Comparison of ENCODE assay signal across 8 cellular contexts in genomic region chr5:115545065-115545882, GRCh38. TPM values are rescaled to one million over a fixed set of nuclear protein-coding genes. Genes with fewer than 3 reads are reported as not detected.
A peak's percentile ranks its signal among the peaks of the same experiment; 100 is the strongest.
DNase-seq lines count a peak whose midpoint lies in the region; ATAC-seq and TF ChIP-seq lines count a peak whose summit lies in the region.

No MANE protein-coding gene starts in this region.

- H3K9me3 ChIP-seq in iPS-20b (ENCODE audit: insufficient read depth, low read depth, low read length) (peaks cover 13% of the 10 kb centered on the region), thyroid gland (no peaks in the 10 kb centered on the region)

- H3K4me3 ChIP-seq in iPS-20b (ENCODE audit: low read length) (peak overlapping the region; percentile 64; the same call in 1 of the 2 replicates), thyroid gland (replicated peaks in 1 of 3) (peak overlapping the region in 1 of 3 donors; percentile 6)

- H3K4me1 ChIP-seq in iPS-20b (ENCODE audit: insufficient read depth, low read length): peaks cover 20% of the 10 kb centered on the region
- H3K4me1 ChIP-seq in thyroid gland: peaks cover 14 to 15% of the 10 kb centered on the region in 2 donors

- H3K27me3 Mint-ChIP-seq in stimulated activated naive CD8-positive, alpha-beta T cell treated with anti-CD3 and anti-CD28 coated beads, Interleukin-15, Interleukin-2, amounts not matched to agents 100 ng/mL and 50 ng/mL, for 24 hours: no peaks in the 10 kb centered on the region
- H3K27me3 Mint-ChIP-seq in WTC11 (ENCODE audit: low read depth): peaks cover 6% of the 10 kb centered on the region

- no peaks in the 10 kb centered on the region for H3K27me3 ChIP-seq in iPS-20b (ENCODE audit: insufficient read depth, low read length)
- H3K27me3 ChIP-seq in thyroid gland: no peaks in the 10 kb centered on the region

- peaks cover 7% of the 10 kb centered on the region for H3K9me3 Mint-ChIP-seq in stimulated activated naive CD8-positive, alpha-beta T cell treated with anti-CD3 and anti-CD28 coated beads, Interleukin-15, Interleukin-2, amounts not matched to agents 100 ng/mL and 50 ng/mL, for 24 hours
- peaks cover 21% of the 10 kb centered on the region for H3K9me3 Mint-ChIP-seq in WTC11

- H3K4me3 Mint-ChIP-seq in stimulated activated naive CD8-positive, alpha-beta T cell treated with anti-CD3 and anti-CD28 coated beads, Interleukin-15, Interleukin-2, amounts not matched to agents 100 ng/mL and 50 ng/mL, for 24 hours: peak overlapping the region; percentile 94
- H3K4me3 Mint-ChIP-seq in WTC11: peak overlapping the region; percentile 93

- POLR2A ChIA-PET in WTC11 (lab: Charles Lee): interaction anchor here (0.6 to 2.1 kb wide), 5 partner anchors 17 to 417 kb away, joined by 3 to 17 read pairs (median 3); partner anchors contain the start of genes CCDC112 and LVRN

- no peak for TF ChIP-seq POLR2A in thyroid gland (IDR thresholded peaks at IDR 0.05)

- H3K27ac Mint-ChIP-seq in stimulated activated naive CD8-positive, alpha-beta T cell treated with anti-CD3 and anti-CD28 coated beads, Interleukin-15, Interleukin-2, amounts not matched to agents 100 ng/mL and 50 ng/mL, for 24 hours: peak overlapping the region; percentile 92
- peak overlapping the region; percentile 91 for H3K27ac Mint-ChIP-seq in WTC11

- CTCF ChIA-PET in WTC11 (lab: Charles Lee): interaction anchor here (0.6 to 2.7 kb wide), 4 partner anchors 26 to 522 kb away, joined by 3 to 24 read pairs (median 6); no protein-coding TSS in a partner anchor

- H3K27ac ChIP-seq in iPS-20b (ENCODE audit: low read length) (no peak overlapping the region), thyroid gland (peak overlapping the region; percentile 3 to 95 (median 31))

- WGBS in thyroid gland, 2 donors: 57 to 60% methylated on average over 18 of the region's 18 CpGs

- no peak for ATAC-seq in stimulated activated naive CD8-positive, alpha-beta T cell treated with anti-CD3 and anti-CD28 coated beads, Interleukin-15, Interleukin-2, amounts not matched to agents 100 U/mL and 50 U/mL, for 24 hours
- no peak for ATAC-seq in WTC11

- intact Hi-C loops in thyroid gland (cut with DNase I): no loop called here

- H3K4me1 Mint-ChIP-seq in stimulated activated naive CD8-positive, alpha-beta T cell treated with anti-CD3 and anti-CD28 coated beads, Interleukin-15, Interleukin-2, amounts not matched to agents 100 ng/mL and 50 ng/mL, for 24 hours (ENCODE audit: low read depth): peaks cover 45% of the 10 kb centered on the region
- H3K4me1 Mint-ChIP-seq in WTC11: peaks cover 47% of the 10 kb centered on the region

- H3K9ac ChIP-seq in iPS-20b (ENCODE audit: low read depth, low read length): peak overlapping the region; percentile 70; the same call in 1 of the 2 replicates

- no peak for TF ChIP-seq CTCF in WTC11 (IDR thresholded peaks at IDR 0.05)
- no peak for TF ChIP-seq CTCF in thyroid gland (IDR thresholded peaks at IDR 0.05)

- no peak for DNase-seq in stimulated activated naive CD8-positive, alpha-beta T cell treated with anti-CD3 and anti-CD28 coated beads, Interleukin-15, Interleukin-2, amounts not matched to agents 100 U/mL and 50 U/mL, for 24 hours
- DNase-seq in WTC11 (ENCODE audit: low spot score) (no peak), thyroid gland (no peak), SHP77 treated with DMSO at 0.1 percent for 48 hours (lab: John Stamatoyannopoulos, UW) (no peak), hepatic stellate cell (ENCODE audit: low spot score) (no peak), NCI-H1092 treated with DMSO at 0.1 percent for 48 hours (lab: John Stamatoyannopoulos, UW) (no peak)

- H3K36me3 Mint-ChIP-seq in stimulated activated naive CD8-positive, alpha-beta T cell treated with anti-CD3 and anti-CD28 coated beads, Interleukin-15, Interleukin-2, amounts not matched to agents 100 ng/mL and 50 ng/mL, for 24 hours (ENCODE audit: low read depth): peaks cover 41% of the 10 kb centered on the region
- peaks cover 36% of the 10 kb centered on the region for H3K36me3 Mint-ChIP-seq in WTC11

- peaks cover 30% of the 10 kb centered on the region for H3K36me3 ChIP-seq in iPS-20b (ENCODE audit: insufficient read depth, low read depth, low read length)
- H3K36me3 ChIP-seq in thyroid gland: no peaks in the 10 kb centered on the region

TF ChIP-seq in WTC11, 78 proteins besides CTCF, POLR2A, EP300 and RAD21:
- TF ChIP-seq, protein P1, sequence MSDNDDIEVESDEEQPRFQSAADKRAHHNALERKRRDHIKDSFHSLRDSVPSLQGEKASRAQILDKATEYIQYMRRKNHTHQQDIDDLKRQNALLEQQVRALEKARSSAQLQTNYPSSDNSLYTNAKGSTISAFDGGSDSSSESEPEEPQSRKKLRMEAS (CRISPR knock-in tag; IDR thresholded peaks at IDR 0.05): peak; percentile 65; the same call in 1 of the 2 replicates
- TF ChIP-seq ZBTB21 (CRISPR knock-in tag; IDR thresholded peaks at IDR 0.05; ENCODE audit: borderline replicate concordance): no peak
- TF ChIP-seq NR2C2 (CRISPR knock-in tag; IDR thresholded peaks at IDR 0.05): no peak
- TF ChIP-seq ZNF219 (CRISPR knock-in tag; IDR thresholded peaks at IDR 0.05; ENCODE audit: borderline replicate concordance): no peak
- TF ChIP-seq ZNF416 (CRISPR knock-in tag; IDR thresholded peaks at IDR 0.05): 0 out of 2 replicates have a peak, but pooled peaks have one; percentile 47

RNA-seq across cellular contexts. Expression of gene FEM1C, which starts 0.7 kb away (rescaled TPM):
- total RNA-seq in WTC11 (2021) (12.1 to 13.6 TPM (median 12.4 TPM) in 3 replicates), thyroid gland (10 to 100 TPM; 10.5 to 19.2 (median 14.2) TPM)

RNA-seq across cellular contexts. Expression of gene TICAM2, which starts 57.0 kb away (rescaled TPM):
- total RNA-seq in WTC11 (2021): 0.66 to 1.0 TPM in 2 of 3 replicates, not detected in the other
- total RNA-seq in thyroid gland: 1 to 10 TPM; 1.1 to 2.0 (median 1.5) TPM
